Comparison of ENCODE assay signal across 8 cellular contexts in genomic region chr2:177983183-177983788, GRCh38.
A peak's percentile ranks its signal among the peaks of the same experiment; 100 is the strongest.
DNase-seq lines count a peak whose midpoint lies in the region; ATAC-seq and TF ChIP-seq lines count a peak whose summit lies in the region.

No MANE protein-coding gene starts in this region.

- peaks cover 18% of the 10 kb centered on the region for H3K27me3 Mint-ChIP-seq in activated naive CD8-positive, alpha-beta T cell treated with anti-CD3 and anti-CD28 coated beads for 36 hours

- peak; percentile 27 for DNase-seq in DMS114 treated with DMSO at 0.1 percent for 48 hours (lab: John Stamatoyannopoulos, UW; ENCODE audit: unreplicated experiment)
- peak; percentile 26 for DNase-seq in GM19240 (ENCODE audit: insufficient read length, low spot score)
- DNase-seq in NCI-H345 (lab: John Stamatoyannopoulos, UW), result peak; percentile 60
- DNase-seq in activated naive CD8-positive, alpha-beta T cell treated with anti-CD3 and anti-CD28 coated beads for 36 hours, result peak; percentile 7
- peak; percentile 69 for DNase-seq in hepatocyte (ENCODE audit: low spot score)
- peak; percentile 48 for DNase-seq in superior temporal gyrus (ENCODE audit: extremely low spot score)
- no peak for DNase-seq in aorta

- peaks cover 5% of the 10 kb centered on the region for H3K27me3 ChIP-seq in hepatocyte
- no peaks in the 10 kb centered on the region for H3K27me3 ChIP-seq in aorta (ENCODE audit: control insufficient read depth in 1 of 2, insufficient read depth in 2 of 2, low read length in 1 of 2)

- peak; percentile 86 for TF ChIP-seq CTCF in hepatocyte (IDR thresholded peaks at IDR 0.05; ENCODE audit: poor library complexity)

- intact Hi-C loops in aorta (cut with DNase I), result no loop called here

- H3K9me3 ChIP-seq in hepatocyte (ENCODE audit: low read depth), result no peaks in the 10 kb centered on the region
- H3K9me3 ChIP-seq in aorta (ENCODE audit: control insufficient read depth, low read length), result no peaks in the 10 kb centered on the region

- H4K20me1 ChIP-seq in hepatocyte (ENCODE audit: insufficient read depth, poor library complexity, severe bottlenecking), result no peaks in the 10 kb centered on the region

- H3K9me2 ChIP-seq in hepatocyte (replicated peaks; ENCODE audit: insufficient read depth), result no peaks in the 10 kb centered on the region

- H3K36me3 ChIP-seq in hepatocyte (replicated peaks; ENCODE audit: insufficient read depth, low read depth) (no peaks in the 10 kb centered on the region), aorta (ENCODE audit: control insufficient read depth in 1 of 2, insufficient read depth in 2 of 2, low read length in 1 of 2) (no peaks in the 10 kb centered on the region)

- no peak overlapping the region for H3K4me2 ChIP-seq in hepatocyte

- H3K27ac ChIP-seq in hepatocyte (no peak overlapping the region), aorta (ENCODE audit: low read depth in 1 of 2, low read length in 2 of 2) (no peak overlapping the region)

- no peaks in the 10 kb centered on the region for H3K36me3 Mint-ChIP-seq in activated naive CD8-positive, alpha-beta T cell treated with anti-CD3 and anti-CD28 coated beads for 36 hours

- no peak overlapping the region for H3K4me3 ChIP-seq in hepatocyte
- H3K4me3 ChIP-seq in aorta (ENCODE audit: low read length in 2 of 2), result no peak overlapping the region

- no peak overlapping the region for H3K4me3 Mint-ChIP-seq in activated naive CD8-positive, alpha-beta T cell treated with anti-CD3 and anti-CD28 coated beads for 36 hours

- peak; percentile 86 for ATAC-seq in HG03439 (IDR thresholded peaks at IDR 0.05; ENCODE audit: unreplicated experiment)
- ATAC-seq in aorta (ENCODE audit: low FRiP score), result no peak

- no peaks in the 10 kb centered on the region for H3K4me1 Mint-ChIP-seq in activated naive CD8-positive, alpha-beta T cell treated with anti-CD3 and anti-CD28 coated beads for 36 hours

- no peaks in the 10 kb centered on the region for H3K79me2 ChIP-seq in hepatocyte

- no peak overlapping the region for H2AFZ ChIP-seq in hepatocyte

- no peak overlapping the region for H3K27ac Mint-ChIP-seq in activated naive CD8-positive, alpha-beta T cell treated with anti-CD3 and anti-CD28 coated beads for 36 hours

- 0% methylated on average over 2 of the region's 2 CpGs for WGBS in hepatocyte (ENCODE audit: low lambda C conversion rate, missing lambda C conversion rate)
- 14 to 18% methylated on average over 2 of the region's 2 CpGs for WGBS in aorta, 2 donors

- H3K4me1 ChIP-seq in hepatocyte (ENCODE audit: insufficient read depth), result no peaks in the 10 kb centered on the region
- H3K4me1 ChIP-seq in aorta (ENCODE audit: control insufficient read depth in 1 of 2, insufficient read depth in 2 of 2, low read length in 2 of 2), result no peaks in the 10 kb centered on the region

- H3K9me3 Mint-ChIP-seq in activated naive CD8-positive, alpha-beta T cell treated with anti-CD3 and anti-CD28 coated beads for 36 hours, result no peaks in the 10 kb centered on the region

Comparison
In these comparisons a context has a peak if more than half of its experiments do, and no peak if none do; other contexts are left out.
1. DNase-seq: peak in DMS114 treated with DMSO at 0.1 percent for 48 hours (single experiment), GM19240 (single experiment), NCI-H345 (single experiment), activated naive CD8-positive, alpha-beta T cell treated with anti-CD3 and anti-CD28 coated beads for 36 hours (single experiment), hepatocyte (single experiment) and superior temporal gyrus (single experiment); none in aorta (0 of 2).